Comparison of ENCODE assay signal across 8 cellular contexts in genomic region chr17:82205720-82206508, GRCh38. TPM values are rescaled to one million over a fixed set of nuclear protein-coding genes. Genes with fewer than 3 reads are reported as not detected.
A peak's percentile ranks its signal among the peaks of the same experiment; 100 is the strongest.
DNase-seq lines count a peak whose midpoint lies in the region; ATAC-seq and TF ChIP-seq lines count a peak whose summit lies in the region.

No MANE protein-coding gene starts in this region.

- TF ChIP-seq POLR2A in GM10847 (IDR thresholded peaks at IDR 0.05; ENCODE audit: extremely low read depth, insufficient read length), result peak; percentile 82
- no peak for TF ChIP-seq POLR2A in lower leg skin (IDR thresholded peaks at IDR 0.05)

- 13% methylated on average over 17 to 21 of the region's 21 CpGs for WGBS in lower leg skin, 2 donors

- TF ChIP-seq CTCF in lower leg skin (IDR thresholded peaks at IDR 0.05), result peak in 1 of 3 donors; percentile 84

- no peak for ATAC-seq in GM18511 (IDR thresholded peaks at IDR 0.05; ENCODE audit: unreplicated experiment)

- no peak overlapping the region for H3K4me3 ChIP-seq in lower leg skin (ENCODE audit: low read depth, poor library complexity, severe bottlenecking)

- DNase-seq in HK-2 (ENCODE audit: unreplicated experiment) (peak; percentile 81), NCI-H748 treated with DMSO at 0.1 percent for 48 hours (lab: John Stamatoyannopoulos, UW) (peak; percentile 64), dermis microvascular lymphatic vessel endothelial cell (ENCODE audit: low read depth in 2 of 2) (peak; percentile 61 to 83), lower leg skin (ENCODE audit: low spot score in 2 of 2) (peak; percentile 79 to 96)
- DNase-seq in activated CD4-positive, alpha-beta T cell treated with anti-CD3 and anti-CD28 coated beads, Interleukin-2, amount 50 U/mL, for 1 hour, result peak; percentile 71
- DNase-seq in stimulated activated CD4-positive, alpha-beta T cell treated with anti-CD3 and anti-CD28 coated beads, TNF-alpha, amount 100 ng/mL, for 1 hour (ENCODE audit: low read depth in 3 of 3, low spot score in 1 of 3), result peak in 2 of 3 donors; percentile 49 to 60

- intact Hi-C loops in lower leg skin (cut with DNase I; ENCODE audit: low total_unique reads), result no loop called here

RNA-seq across cellular contexts. Expression of gene CCDC57, which starts 6.7 kb away (rescaled TPM):
- total RNA-seq in dermis microvascular lymphatic vessel endothelial cell (2.8 and 5.4 TPM in 2 replicates), lower leg skin (10 to 100 TPM; 16.0 to 33.5 (median 31.5) TPM)

RNA-seq across cellular contexts. Expression of gene SLC16A3, which starts 22.9 kb away (rescaled TPM):
- 62.3 and 95.6 TPM in 2 replicates for total RNA-seq in dermis microvascular lymphatic vessel endothelial cell
- 10 to 100 TPM; 10.0 to 18.5 (median 15.2) TPM for total RNA-seq in lower leg skin
